In genomic region chr7:139133335-139134139, GRCh38 we compare ENCODE assay signal across 1 cellular context.
TF ChIP-seq lines count a peak whose summit lies in the region.

No MANE protein-coding gene starts in this region.

TF ChIP-seq in K562, 482 proteins besides CTCF, POLR2A, EP300 and RAD21 (continued from another document and continues in another):
- TF ChIP-seq GMEB1 (CRISPR knock-in tag; IDR thresholded peaks at IDR 0.05) (peak; percentile 95), FOXP1 (CRISPR knock-in tag; IDR thresholded peaks at IDR 0.05) (peak; percentile 92; the same call in 1 of the 2 replicates), FUS (optimal IDR thresholded peaks at IDR 0.05; ENCODE audit: low read depth, low read length) (no peak), HMBOX1 (IDR thresholded peaks at IDR 0.05) (no peak), KLF10 (CRISPR knock-in tag; IDR thresholded peaks at IDR 0.05) (no peak), CHD1 (IDR thresholded peaks at IDR 0.05; ENCODE audit: low read length) (no peak), CLOCK (CRISPR knock-in tag; IDR thresholded peaks at IDR 0.05; ENCODE audit: borderline replicate concordance) (0 out of 2 replicates have a peak, but pooled peaks have one; percentile 69), PHF20 (IDR thresholded peaks at IDR 0.05; ENCODE audit: partially characterized antibody) (peak; percentile 98), ARID4B (CRISPR knock-in tag; IDR thresholded peaks at IDR 0.05) (peak; percentile 99), ZNF449 (CRISPR knock-in tag; IDR thresholded peaks at IDR 0.05) (0 out of 2 replicates have a peak, but pooled peaks have one; percentile 54), RBM25 (IDR thresholded peaks at IDR 0.05; ENCODE audit: low read depth, low read length, severe bottlenecking) (no peak), THRB (CRISPR knock-in tag; conservative IDR thresholded peaks at IDR 0.05) (no peak), NCOR1 (IDR thresholded peaks at IDR 0.05) (no peak; the same call in 1 of the 2 replicates), ELF4 (CRISPR knock-in tag; IDR thresholded peaks at IDR 0.05) (peak; percentile 23; the same call in 1 of the 2 replicates), MAFK (IDR thresholded peaks at IDR 0.05; ENCODE audit: low read length) (no peak; the same call in none of the 2 replicates), SAFB (IDR thresholded peaks at IDR 0.05; ENCODE audit: borderline replicate concordance, low read depth, low read length) (no peak), ZNF174 (CRISPR knock-in tag; IDR thresholded peaks at IDR 0.05) (peak; percentile 81; the same call in 1 of the 2 replicates), KAT2B (IDR thresholded peaks at IDR 0.05; ENCODE audit: low read depth, low read length) (no peak), NFIC (IDR thresholded peaks at IDR 0.05) (peak; percentile 53; the same call in 1 of the 2 replicates), ZBTB7A (IDR thresholded peaks at IDR 0.05; ENCODE audit: borderline replicate concordance, control insufficient read depth, low read depth, low read length) (no peak; the same call in 1 of the 2 replicates), IRF1 (CRISPR knock-in tag; IDR thresholded peaks at IDR 0.05; ENCODE audit: borderline replicate concordance) (no peak), MXD1 (CRISPR knock-in tag; IDR thresholded peaks at IDR 0.05; ENCODE audit: borderline replicate concordance, poor library complexity, severe bottlenecking) (peak; percentile 82), MAZ (CRISPR knock-in tag; conservative IDR thresholded peaks at IDR 0.05 in 1 of 2, IDR thresholded peaks at IDR 0.05 in 1 of 2) (peak; percentile 68 to 96), NR2C1 (IDR thresholded peaks at IDR 0.05) (peak; percentile 76), NR2C1 (tag; IDR thresholded peaks at IDR 0.05) (peak; percentile 81), EGR1 (conservative IDR thresholded peaks at IDR 0.05) (0 out of 2 replicates have a peak, but pooled peaks have one; percentile 3), CREM (IDR thresholded peaks at IDR 0.05; ENCODE audit: low read depth) (peak; percentile 85), HNRNPUL1 (IDR thresholded peaks at IDR 0.05; ENCODE audit: low read length) (no peak; the same call in 1 of the 2 replicates), ZC3H11A (IDR thresholded peaks at IDR 0.05; ENCODE audit: low read depth, low read length) (peak; percentile 95), ETV6 (IDR thresholded peaks at IDR 0.05; ENCODE audit: borderline replicate concordance in 1 of 2, low read depth in 2 of 2, low read length in 1 of 2) (no peak), ETV6 (CRISPR knock-in tag; IDR thresholded peaks at IDR 0.05; ENCODE audit: borderline replicate concordance) (no peak), MTA1 (IDR thresholded peaks at IDR 0.05; ENCODE audit: borderline replicate concordance) (peak; percentile 46; the same call in 1 of the 2 replicates), SPI1 (IDR thresholded peaks at IDR 0.05; ENCODE audit: borderline replicate concordance, low read depth, low read length) (peak; percentile 56; the same call in 1 of the 2 replicates), STAT5A (IDR thresholded peaks at IDR 0.05; ENCODE audit: borderline replicate concordance, low read length) (no peak; the same call in 1 of the 2 replicates), MNT (conservative IDR thresholded peaks at IDR 0.05) (peak; percentile 91 to 96), BRF1 (IDR thresholded peaks at IDR 0.05; ENCODE audit: borderline replicate concordance, extremely low read depth, insufficient read length) (no peak), CHAMP1 (IDR thresholded peaks at IDR 0.05) (peak; percentile 94), PHTF2 (CRISPR knock-in tag; IDR thresholded peaks at IDR 0.05) (peak; percentile 78; the same call in 1 of the 2 replicates), HDAC2 (IDR thresholded peaks at IDR 0.05) (peak; percentile 97), ESRRA (IDR thresholded peaks at IDR 0.05; ENCODE audit: borderline replicate concordance, low read depth) (peak; percentile 73; the same call in 1 of the 2 replicates), NBN (IDR thresholded peaks at IDR 0.05; ENCODE audit: low read depth) (peak; percentile 98), PRPF4 (IDR thresholded peaks at IDR 0.05; ENCODE audit: insufficient read depth, low read depth, low read length, poor library complexity, severe bottlenecking) (no peak)
